11 cellular contexts compared by ENCODE assay signal in genomic region chr11:46528445-46529085, GRCh38.
A peak's percentile ranks its signal among the peaks of the same experiment; 100 is the strongest.
DNase-seq lines count a peak whose midpoint lies in the region; ATAC-seq lines count a peak whose summit lies in the region.
"Had no signal": no experiment of that assay in that cellular context is flagged by ENCODE, and none has a peak within 500 bp of the region (broad histone marks: within the 10 kb centered on the region; RNA-seq: fewer than 3 reads in every experiment).

No MANE protein-coding gene starts in this region.

- no peaks in the 10 kb centered on the region for H3K36me3 ChIP-seq in H7 (replicated peaks; ENCODE audit: control insufficient read depth, insufficient read depth, low read length)
- H3K36me3 ChIP-seq: transverse colon had no signal

- no peaks in the 10 kb centered on the region for H3K27me3 Mint-ChIP-seq in T-helper 1 cell treated with Interleukin-12 subunit alpha and Interleukin-12 subunit beta and Interleukin-4 antibody, amounts not matched to agents 30 μg/mL and 1 μg/mL, for 36 hours (ENCODE audit: low read depth)
- no peaks in the 10 kb centered on the region for H3K27me3 Mint-ChIP-seq in stimulated activated naive CD8-positive, alpha-beta T cell treated with anti-CD3 and anti-CD28 coated beads, Interleukin-15, Interleukin-2, amounts not matched to agents 100 ng/mL and 50 ng/mL, for 24 hours

- H3K4me1 Mint-ChIP-seq in T-helper 1 cell treated with Interleukin-12 subunit alpha and Interleukin-12 subunit beta and Interleukin-4 antibody, amounts not matched to agents 30 μg/mL and 1 μg/mL, for 36 hours (ENCODE audit: low read depth): peaks cover 21% of the 10 kb centered on the region
- H3K4me1 Mint-ChIP-seq in stimulated activated naive CD8-positive, alpha-beta T cell treated with anti-CD3 and anti-CD28 coated beads, Interleukin-15, Interleukin-2, amounts not matched to agents 100 ng/mL and 50 ng/mL, for 24 hours (ENCODE audit: low read depth): peaks cover 32% of the 10 kb centered on the region

- peaks cover 9% of the 10 kb centered on the region for H3K36me3 Mint-ChIP-seq in T-helper 1 cell treated with Interleukin-12 subunit alpha and Interleukin-12 subunit beta and Interleukin-4 antibody, amounts not matched to agents 30 μg/mL and 1 μg/mL, for 36 hours (ENCODE audit: low read depth)
- peaks cover 5% of the 10 kb centered on the region for H3K36me3 Mint-ChIP-seq in stimulated activated naive CD8-positive, alpha-beta T cell treated with anti-CD3 and anti-CD28 coated beads, Interleukin-15, Interleukin-2, amounts not matched to agents 100 ng/mL and 50 ng/mL, for 24 hours (ENCODE audit: low read depth)

- H3K9me3 Mint-ChIP-seq in T-helper 1 cell treated with Interleukin-12 subunit alpha and Interleukin-12 subunit beta and Interleukin-4 antibody, amounts not matched to agents 30 μg/mL and 1 μg/mL, for 36 hours: peaks cover 6% of the 10 kb centered on the region
- no peaks in the 10 kb centered on the region for H3K9me3 Mint-ChIP-seq in stimulated activated naive CD8-positive, alpha-beta T cell treated with anti-CD3 and anti-CD28 coated beads, Interleukin-15, Interleukin-2, amounts not matched to agents 100 ng/mL and 50 ng/mL, for 24 hours

- no peak overlapping the region for H3K4me3 ChIP-seq in H7 (ENCODE audit: insufficient read depth, low read depth, low read length)
- H3K4me3 ChIP-seq: BLaER1, transverse colon had no signal

- no peak for ATAC-seq in HG03097 (IDR thresholded peaks at IDR 0.05; ENCODE audit: low FRiP score, unreplicated experiment)

- DNase-seq in stimulated activated CD4-positive, alpha-beta T cell treated with anti-CD3 and anti-CD28 coated beads, Interleukin-12 subunit alpha, Interleukin-12 subunit beta, amount 100 ng/mL, for 4 hours: peak; percentile 9
- DNase-seq in stimulated activated CD4-positive, alpha-beta T cell treated with anti-CD3 and anti-CD28 coated beads, Interleukin-2, amount 100 ng/mL, for 48 hours: no peak
- DNase-seq in germinal center (ENCODE audit: low spot score) (peak; percentile 22), activated gamma-delta T cell treated with Interleukin-2 at 50 U/mL for 16 hours (no peak), H7 (no peak)
- DNase-seq: NCI-H446 treated with DMSO at 0.1 percent for 48 hours had no signal

- peak overlapping the region; percentile 8 for H3K27ac Mint-ChIP-seq in T-helper 1 cell treated with Interleukin-12 subunit alpha and Interleukin-12 subunit beta and Interleukin-4 antibody, amounts not matched to agents 30 μg/mL and 1 μg/mL, for 36 hours
- H3K27ac Mint-ChIP-seq in stimulated activated naive CD8-positive, alpha-beta T cell treated with anti-CD3 and anti-CD28 coated beads, Interleukin-15, Interleukin-2, amounts not matched to agents 100 ng/mL and 50 ng/mL, for 24 hours: peak overlapping the region; percentile 54

- no peaks in the 10 kb centered on the region for H3K27me3 ChIP-seq in H7 (ENCODE audit: control insufficient read depth, insufficient read depth, low read length)
- H3K27me3 ChIP-seq: BLaER1, transverse colon had no signal

- no peak overlapping the region for H3K4me3 Mint-ChIP-seq in T-helper 1 cell treated with Interleukin-12 subunit alpha and Interleukin-12 subunit beta and Interleukin-4 antibody, amounts not matched to agents 30 μg/mL and 1 μg/mL, for 36 hours
- H3K4me3 Mint-ChIP-seq in stimulated activated naive CD8-positive, alpha-beta T cell treated with anti-CD3 and anti-CD28 coated beads, Interleukin-15, Interleukin-2, amounts not matched to agents 100 ng/mL and 50 ng/mL, for 24 hours: no peak overlapping the region

Comparison
In these comparisons a context has a peak if more than half of its experiments do, and no peak if none do; other contexts are left out.
1. DNase-seq: peak in stimulated activated CD4-positive, alpha-beta T cell treated with anti-CD3 and anti-CD28 coated beads, Interleukin-12 subunit alpha, Interleukin-12 subunit beta, amount 100 ng/mL, for 4 hours (single experiment) and germinal center (single experiment); none in stimulated activated CD4-positive, alpha-beta T cell treated with anti-CD3 and anti-CD28 coated beads, Interleukin-2, amount 100 ng/mL, for 48 hours (0 of 2), activated gamma-delta T cell treated with Interleukin-2 at 50 U/mL for 16 hours (single experiment) and H7 (single experiment).